ENCODE assay signal across 1 cellular context in the genomic region with DNA sequence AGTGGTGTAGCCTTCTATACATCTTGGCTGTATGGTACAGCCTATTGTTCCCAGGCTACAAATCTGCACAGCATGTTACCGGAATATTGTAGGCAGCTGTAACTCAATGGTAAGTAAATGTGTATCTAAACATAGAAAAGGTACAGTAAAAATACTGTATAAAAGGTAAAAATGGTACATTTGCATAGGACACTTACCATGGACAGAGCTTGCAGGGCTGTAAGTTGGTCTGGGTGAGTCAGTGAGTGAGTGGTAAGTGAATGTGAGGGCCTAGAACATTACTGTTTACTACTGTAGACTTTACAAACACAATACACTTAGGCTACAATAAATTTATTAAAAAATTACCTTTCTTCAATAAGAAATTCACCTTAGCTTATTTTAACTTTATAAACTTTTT.
TF ChIP-seq lines count a peak whose summit lies in the region.

No MANE protein-coding gene starts in this region.

TF ChIP-seq in IMR-90, 13 proteins besides CTCF, POLR2A, EP300 and RAD21 (continued from another document):
- TF ChIP-seq, protein P1, sequence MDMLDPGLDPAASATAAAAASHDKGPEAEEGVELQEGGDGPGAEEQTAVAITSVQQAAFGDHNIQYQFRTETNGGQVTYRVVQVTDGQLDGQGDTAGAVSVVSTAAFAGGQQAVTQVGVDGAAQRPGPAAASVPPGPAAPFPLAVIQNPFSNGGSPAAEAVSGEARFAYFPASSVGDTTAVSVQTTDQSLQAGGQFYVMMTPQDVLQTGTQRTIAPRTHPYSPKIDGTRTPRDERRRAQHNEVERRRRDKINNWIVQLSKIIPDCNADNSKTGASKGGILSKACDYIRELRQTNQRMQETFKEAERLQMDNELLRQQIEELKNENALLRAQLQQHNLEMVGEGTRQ (IDR thresholded peaks at IDR 0.05; ENCODE audit: low read depth, low read length) = no peak
- TF ChIP-seq MAFK (IDR thresholded peaks at IDR 0.05; ENCODE audit: low read depth, low read length) (no peak), CEBPB (IDR thresholded peaks at IDR 0.05; ENCODE audit: low read depth, low read length) (no peak), RCOR1 (IDR thresholded peaks at IDR 0.05; ENCODE audit: insufficient replicate concordance, low read length) (no peak), CHD1 (IDR thresholded peaks at IDR 0.05; ENCODE audit: low read depth, low read length) (no peak), MXI1 (IDR thresholded peaks at IDR 0.05; ENCODE audit: borderline replicate concordance, low read depth, low read length) (no peak)
